In genomic region chr16:17567455-17567854, GRCh38 we compare ENCODE assay signal across 22 cellular contexts.
DNase-seq lines count a peak whose midpoint lies in the region; ATAC-seq and TF ChIP-seq lines count a peak whose summit lies in the region.
"Had no signal": no experiment of that assay in that cellular context is flagged by ENCODE, and none has a peak within 500 bp of the region (broad histone marks: within the 10 kb centered on the region; RNA-seq: fewer than 3 reads in every experiment).

No MANE protein-coding gene starts in this region.

- no peaks in the 10 kb centered on the region for H4K20me1 ChIP-seq in IMR-90 (ENCODE audit: insufficient read depth, low read length)

- no peaks in the 10 kb centered on the region for H3K36me3 ChIP-seq in IMR-90 (ENCODE audit: control insufficient read depth, insufficient read depth, low read length)
- H3K36me3 ChIP-seq: HAP-1, Peyer's patch had no signal

- intact Hi-C loops in IMR-90 (cut with micrococcal nuclease) = no loop called here

- no peak overlapping the region for H2BK15ac ChIP-seq in IMR-90 (ENCODE audit: low read depth, low read length)

- H2BK5ac ChIP-seq in IMR-90 (ENCODE audit: low read depth, low read length, poor library complexity, severe bottlenecking) = no peak overlapping the region

- no peak overlapping the region for H3K18ac ChIP-seq in IMR-90 (ENCODE audit: low read depth, low read length)

- H2AK9ac ChIP-seq in IMR-90 (replicated peaks; ENCODE audit: low read depth, low read length, poor library complexity) = no peak overlapping the region

- H4K5ac ChIP-seq in IMR-90 (ENCODE audit: low read depth, low read length) = no peak overlapping the region

- no TSS peak for BruUV-seq in IMR-90 (replicated peaks; lab: Mats Ljungman, UMichigan)

- no peak overlapping the region for H2BK20ac ChIP-seq in IMR-90 (ENCODE audit: low read depth, low read length)

- H3K4me3 ChIP-seq in IMR-90 (ENCODE audit: insufficient read depth, low read depth, low read length) (no peak overlapping the region), fibroblast of mammary gland (ENCODE audit: control insufficient read depth, low read depth, low read length) (no peak overlapping the region)
- H3K4me3 ChIP-seq: HAP-1, Peyer's patch, SK-N-MC had no signal

- no peak overlapping the region for H3K4me2 ChIP-seq in IMR-90 (ENCODE audit: low read depth, low read length)

- no peak overlapping the region for H2AFZ ChIP-seq in IMR-90 (replicated peaks; ENCODE audit: low read length, poor library complexity)

- no peak overlapping the region for H3K9ac ChIP-seq in IMR-90 (ENCODE audit: low read depth, low read length)

- no peaks in the 10 kb centered on the region for H3K9me1 ChIP-seq in IMR-90 (ENCODE audit: insufficient read depth, low read length)

- ATAC-seq in IMR-90 (ENCODE audit: low read depth) = no peak
- no peak for ATAC-seq in GM21619 (IDR thresholded peaks at IDR 0.05; ENCODE audit: unreplicated experiment)
- no peak for ATAC-seq in HG03439 (IDR thresholded peaks at IDR 0.05; ENCODE audit: unreplicated experiment)
- ATAC-seq: T-helper 17 cell had no signal

- H3K23ac ChIP-seq in IMR-90 (ENCODE audit: low read depth, low read length) = no peak overlapping the region

- 40% methylated on average over 1 of the region's 7 CpGs; no CpG with 5 or more reads in 1 of the 2 experiments for WGBS in IMR-90 (ENCODE audit: extremely low coverage in 2 of 2, insufficient read length in 1 of 2), 2 experiments

- H3K27ac ChIP-seq in IMR-90 (ENCODE audit: insufficient read depth, low read length) = no peak overlapping the region
- H3K27ac ChIP-seq: Peyer's patch, SK-N-MC had no signal

- H3K79me1 ChIP-seq in IMR-90 (ENCODE audit: low read depth in 1 of 2, low read length in 2 of 2) = no peaks in the 10 kb centered on the region

- H3K56ac ChIP-seq in IMR-90 (ENCODE audit: extremely low read depth, insufficient read depth, low read length) = no peak overlapping the region

- peaks cover 9% of the 10 kb centered on the region for H3K27me3 ChIP-seq in IMR-90 (ENCODE audit: control insufficient read depth, insufficient read depth, low read length)
- H3K27me3 ChIP-seq: Peyer's patch had no signal

- TF ChIP-seq POLR2A in IMR-90 (IDR thresholded peaks at IDR 0.05; ENCODE audit: low read depth, low read length) = no peak

- no peak overlapping the region for H3K4ac ChIP-seq in IMR-90 (ENCODE audit: low read depth, low read length)

- DNase-seq in IMR-90 (no peak), RPMI7951 (ENCODE audit: low read depth) (peak; percentile 16), fibroblast of mammary gland (ENCODE audit: low read depth) (peak; percentile 41), HCEC 1CT (no peak), SK-N-DZ (ENCODE audit: low spot score) (no peak)
- DNase-seq: CD4-positive, CD25-positive, alpha-beta regulatory T cell; DMS79; NCI-H1092; NCI-H146; NCI-H2029; NCI-H2227 treated with DMSO at 0.1 percent for 48 hours; NCI-H510A; NCI-H748 treated with DMSO at 0.1 percent for 48 hours; NK-92 treated with Interleukin-12 subunit alpha and Interleukin-12 subunit beta, amount 100 ng/mL, for 24 hours; Peyer's patch; Right ventricle myocardium superior; SW 1271; T-helper 17 cell had no signal

- no peaks in the 10 kb centered on the region for H3K4me1 ChIP-seq in IMR-90 (ENCODE audit: control insufficient read depth, insufficient read depth, low read length)
- H3K4me1 ChIP-seq: HAP-1, Peyer's patch had no signal

- CTCF ChIA-PET in IMR-90 (lab: Yijun Ruan, JAX) = interaction anchor here (1.4 kb wide), 1 partner anchor 11 kb away, joined by 4 read pairs; no protein-coding TSS in a partner anchor

- no peak for TF ChIP-seq RAD21 in IMR-90 (IDR thresholded peaks at IDR 0.05; ENCODE audit: low read length)

- no peaks in the 10 kb centered on the region for H3K9me3 ChIP-seq in IMR-90 (ENCODE audit: control insufficient read depth, insufficient read depth, low read length)
- H3K9me3 ChIP-seq: HAP-1, Peyer's patch had no signal

- no peak overlapping the region for H4K91ac ChIP-seq in IMR-90 (ENCODE audit: insufficient read depth, low read depth, low read length)

- H2BK120ac ChIP-seq in IMR-90 (ENCODE audit: low read depth, low read length) = no peak overlapping the region

- in situ Hi-C loops in IMR-90 (cut with MboI; ENCODE audit: low sequenced_read_pairs) = no loop called here

- POLR2A ChIA-PET in IMR-90 (lab: Charles Lee; ENCODE audit: unreplicated experiment) = no interaction called here

- dilution Hi-C loops in IMR-90 (cut with HindIII; ENCODE audit: low sequenced_read_pairs, unreplicated experiment) = no loop called here

- H2AK5ac ChIP-seq in IMR-90 (ENCODE audit: low read depth, low read length) = no peak overlapping the region

- no peak for TF ChIP-seq CTCF in IMR-90 (conservative IDR thresholded peaks at IDR 0.05; ENCODE audit: low read depth, low read length)
- no peak for TF ChIP-seq CTCF in fibroblast of mammary gland (conservative IDR thresholded peaks at IDR 0.05; ENCODE audit: control insufficient read depth, insufficient read depth, low read depth, low read length)

- no peak overlapping the region for H4K8ac ChIP-seq in IMR-90 (ENCODE audit: low read depth in 2 of 2, low read length in 2 of 2)

- H3K14ac ChIP-seq in IMR-90 (replicated peaks; ENCODE audit: low read depth, low read length) = no peak overlapping the region

TF ChIP-seq in IMR-90, 13 proteins besides CTCF, POLR2A, EP300 and RAD21:
- TF ChIP-seq SMC3 (IDR thresholded peaks at IDR 0.05; ENCODE audit: low read depth, low read length) = no peak
- no peak for TF ChIP-seq RCOR1 (IDR thresholded peaks at IDR 0.05; ENCODE audit: insufficient replicate concordance, low read length)
- TF ChIP-seq CEBPB (IDR thresholded peaks at IDR 0.05; ENCODE audit: low read depth, low read length) = peak; percentile 71

Comparison
In these comparisons a context has a peak if more than half of its experiments do, and no peak if none do; other contexts are left out.
1. DNase-seq: peak in RPMI7951 (single experiment) and fibroblast of mammary gland (single experiment); none in IMR-90 (single experiment), HCEC 1CT (single experiment) and SK-N-DZ (single experiment).